In genomic region chr17:77372444-77373297, GRCh38 we compare ENCODE assay signal across 8 cellular contexts.
DNase-seq lines count a peak whose midpoint lies in the region; TF ChIP-seq lines count a peak whose summit lies in the region.

No MANE protein-coding gene starts in this region.

- H3K27me3 ChIP-seq in skeletal muscle satellite cell (ENCODE audit: control insufficient read depth, insufficient read depth, low read length) = no peaks in the 10 kb centered on the region

- no peaks in the 10 kb centered on the region for H3K27me3 Mint-ChIP-seq in MCF 10A (ENCODE audit: insufficient read depth, unreplicated experiment)

- POLR2A ChIA-PET in MCF 10A (lab: Yijun Ruan, JAX) = no interaction called here

- no peaks in the 10 kb centered on the region for H3K9me3 Mint-ChIP-seq in MCF 10A (ENCODE audit: unreplicated experiment)

- no peak overlapping the region for H3K27ac Mint-ChIP-seq in MCF 10A (ENCODE audit: low read depth, unreplicated experiment)

- H3K4me1 Mint-ChIP-seq in MCF 10A (ENCODE audit: insufficient read depth, unreplicated experiment) = peaks cover 36% of the 10 kb centered on the region

- CTCF ChIA-PET in MCF 10A (lab: Yijun Ruan, JAX) = interaction anchor here (0.6 kb wide), 1 partner anchor 58 kb away, joined by 3 read pairs; no protein-coding TSS in a partner anchor

- peak; percentile 83 for DNase-seq in AG08395 (ENCODE audit: low spot score)
- DNase-seq in Jurkat, Clone E6-1 (ENCODE audit: low read depth, low spot score) = peak; percentile 64
- DNase-seq in T-helper 22 cell (ENCODE audit: low read depth) = peak; percentile 47
- DNase-seq in MCF 10A (ENCODE audit: unreplicated experiment) = no peak
- no peak for DNase-seq in NCI-H1436 treated with DMSO at 0.1 percent for 48 hours (lab: John Stamatoyannopoulos, UW)

- H3K36me3 ChIP-seq in skeletal muscle satellite cell (ENCODE audit: insufficient read depth, low read length) = no peaks in the 10 kb centered on the region

- H3K36me3 Mint-ChIP-seq in MCF 10A (ENCODE audit: insufficient read depth, unreplicated experiment) = peaks cover 21% of the 10 kb centered on the region

- H3K4me2 ChIP-seq in skeletal muscle satellite cell (ENCODE audit: low read length) = peak overlapping the region; percentile 90

- intact Hi-C loops in MCF 10A (cut with micrococcal nuclease) = no loop called here

- peak overlapping the region; percentile 86 for H3K9ac ChIP-seq in skeletal muscle satellite cell (ENCODE audit: low read depth, low read length)

- peak overlapping the region; percentile 29 for H3K4me3 Mint-ChIP-seq in MCF 10A (ENCODE audit: unreplicated experiment)

- no peaks in the 10 kb centered on the region for H3K9me3 ChIP-seq in iPS-18c (ENCODE audit: control insufficient read depth, insufficient read depth, low read length)
- H3K9me3 ChIP-seq in skeletal muscle satellite cell (replicated peaks; ENCODE audit: low read length) = no peaks in the 10 kb centered on the region

- H3K4me3 ChIP-seq in Jurkat, Clone E6-1 (ENCODE audit: low read length) = peak overlapping the region; percentile 82
- H3K4me3 ChIP-seq in iPS-18c (ENCODE audit: insufficient read depth, low read depth, low read length) (peak overlapping the region; percentile 57), skeletal muscle satellite cell (ENCODE audit: low read length) (peak overlapping the region; percentile 96)

- no TSS peak for BruUV-seq in MCF 10A (replicated peaks; lab: Mats Ljungman, UMichigan)

- peaks cover 64% of the 10 kb centered on the region for H3K4me1 ChIP-seq in skeletal muscle satellite cell (ENCODE audit: control insufficient read depth, insufficient read depth, low read length)

- TF ChIP-seq CTCF in MCF 10A (IDR thresholded peaks at IDR 0.05; ENCODE audit: unreplicated experiment) = no peak

- TF ChIP-seq POLR2A in GM19099 (IDR thresholded peaks at IDR 0.05; ENCODE audit: extremely low read depth, insufficient read length, low read depth) = peak; percentile 10

Comparison
In these comparisons a context has a peak if more than half of its experiments do, and no peak if none do; other contexts are left out.
1. DNase-seq: peak in AG08395 (single experiment), Jurkat, Clone E6-1 (single experiment) and T-helper 22 cell (single experiment); none in MCF 10A (single experiment) and NCI-H1436 treated with DMSO at 0.1 percent for 48 hours (single experiment).
2. Peak in every context shown above with its lines, with median percentiles within 50 percentile points of each other: H3K4me3 ChIP-seq.